17 cellular contexts compared by ENCODE assay signal in genomic region chr19:35027851-35028599, GRCh38. TPM values are rescaled to one million over a fixed set of nuclear protein-coding genes. Genes with fewer than 3 reads are reported as not detected.
DNase-seq lines count a peak whose midpoint lies in the region; ATAC-seq and TF ChIP-seq lines count a peak whose summit lies in the region.
"Had no signal": no experiment of that assay in that cellular context is flagged by ENCODE, and none has a peak within 500 bp of the region (broad histone marks: within the 10 kb centered on the region; RNA-seq: fewer than 3 reads in every experiment).

No MANE protein-coding gene starts in this region.

- peaks cover 5% of the 10 kb centered on the region for H3K36me3 ChIP-seq in breast epithelium
- H3K36me3 ChIP-seq: ovary had no signal

- H3K9me3 Mint-ChIP-seq in MCF 10A (ENCODE audit: unreplicated experiment): no peaks in the 10 kb centered on the region
- H3K9me3 Mint-ChIP-seq in stimulated activated naive B cell treated with anti-CD40 and anti-IgM and Interleukin-4, amounts not matched to agents 10 μg/mL and 1 μg/mL and 100 μg/mL, for 72 hours: no peaks in the 10 kb centered on the region
- H3K9me3 Mint-ChIP-seq: activated CD4-positive, alpha-beta memory T cell treated with anti-CD3 and anti-CD28 coated beads for 36 hours; activated T-helper 2 cell treated with anti-CD3 and anti-CD28 coated beads, Interferon-gamma antibody, Interleukin-2, Interleukin-4, amounts not matched to agents 10 μg/mL and 5 μg/mL and 100 μg/mL, durations not matched to agents 14 hours and 24 hours and 36 hours had no signal

- H3K4me3 Mint-ChIP-seq in MCF 10A (ENCODE audit: unreplicated experiment): no peak overlapping the region
- peak overlapping the region in 1 of 2 donors; percentile 44 for H3K4me3 Mint-ChIP-seq in stimulated activated naive B cell treated with anti-CD40 and anti-IgM and Interleukin-4, amounts not matched to agents 10 μg/mL and 1 μg/mL and 100 μg/mL, for 72 hours
- H3K4me3 Mint-ChIP-seq: activated CD4-positive, alpha-beta memory T cell treated with anti-CD3 and anti-CD28 coated beads for 36 hours had no signal

- no TSS peak for BruUV-seq in MCF 10A (replicated peaks; lab: Mats Ljungman, UMichigan)

- POLR2A ChIA-PET in MCF 10A (lab: Yijun Ruan, JAX): no interaction called here

- peak in 1 of 2 donors; percentile 5 for ATAC-seq in stimulated activated naive B cell treated with anti-CD40 and anti-IgM and Interleukin-4, amounts not matched to agents 10 μg/mL and 1 μg/mL and 100 μg/mL, for 72 hours (replicated peaks)
- no peak for ATAC-seq in HG02642 (IDR thresholded peaks at IDR 0.05; ENCODE audit: poor library complexity, unreplicated experiment)
- ATAC-seq: left ventricle myocardium superior had no signal

- no peak overlapping the region for H3K27ac ChIP-seq in breast epithelium
- H3K27ac ChIP-seq: ovary, upper lobe of left lung had no signal

- H3K27me3 Mint-ChIP-seq in MCF 10A (ENCODE audit: insufficient read depth, unreplicated experiment): peaks cover 24% of the 10 kb centered on the region
- H3K27me3 Mint-ChIP-seq in stimulated activated naive B cell treated with anti-CD40 and anti-IgM and Interleukin-4, amounts not matched to agents 10 μg/mL and 1 μg/mL and 100 μg/mL, for 72 hours: peaks cover 23 to 29% of the 10 kb centered on the region in 2 donors

- CTCF ChIA-PET in MCF 10A (lab: Yijun Ruan, JAX): interaction anchor here (1.4 to 1.8 kb wide), 3 partner anchors 14 to 39 kb away, joined by 5 to 10 read pairs (median 7); no protein-coding TSS in a partner anchor

- H3K27ac Mint-ChIP-seq in MCF 10A (ENCODE audit: low read depth, unreplicated experiment): no peak overlapping the region
- H3K27ac Mint-ChIP-seq in stimulated activated naive B cell treated with anti-CD40 and anti-IgM and Interleukin-4, amounts not matched to agents 10 μg/mL and 1 μg/mL and 100 μg/mL, for 72 hours: peak overlapping the region; percentile 28
- H3K27ac Mint-ChIP-seq: activated CD4-positive, alpha-beta memory T cell treated with anti-CD3 and anti-CD28 coated beads for 36 hours; activated T-helper 2 cell treated with anti-CD3 and anti-CD28 coated beads, Interferon-gamma antibody, Interleukin-2, Interleukin-4, amounts not matched to agents 10 μg/mL and 5 μg/mL and 100 μg/mL, durations not matched to agents 14 hours and 24 hours and 36 hours had no signal

- DNase-seq in MCF 10A (ENCODE audit: unreplicated experiment) (peak; percentile 56), breast epithelium (ENCODE audit: low spot score in 2 of 2) (no peak), RPMI7951 (ENCODE audit: low read depth) (peak; percentile 46), fibroblast of gingiva (ENCODE audit: low read depth) (peak; percentile 68), 8988T (no peak), OCI-M1 (lab: John Stamatoyannopoulos, UW) (no peak)
- no peak for DNase-seq in stimulated activated naive B cell treated with anti-CD40 and anti-IgM and Interleukin-4, amounts not matched to agents 10 μg/mL and 1 μg/mL and 100 μg/mL, for 72 hours
- DNase-seq: activated CD4-positive, alpha-beta memory T cell treated with anti-CD3 and anti-CD28 coated beads for 36 hours; left ventricle myocardium superior; NCI-H446; ovary; stimulated activated CD8-positive, alpha-beta memory T cell treated with anti-CD3 and anti-CD28 coated beads, Interleukin-4, amount 100 ng/mL, for 48 hours; upper lobe of left lung had no signal

- intact Hi-C loops in MCF 10A (cut with micrococcal nuclease) (no loop called here), breast epithelium (cut with DNase I; ENCODE audit: low total_unique reads) (no loop called here)

- TF ChIP-seq POLR2A in breast epithelium (IDR thresholded peaks at IDR 0.05): no peak

- no peak overlapping the region for H3K4me3 ChIP-seq in breast epithelium
- H3K4me3 ChIP-seq: ovary, upper lobe of left lung had no signal

- H3K27me3 ChIP-seq in breast epithelium: no peaks in the 10 kb centered on the region
- H3K27me3 ChIP-seq: ovary had no signal

- no peak for TF ChIP-seq CTCF in MCF 10A (IDR thresholded peaks at IDR 0.05; ENCODE audit: unreplicated experiment)
- TF ChIP-seq CTCF in breast epithelium (IDR thresholded peaks at IDR 0.05): no peak

- peaks cover 13% of the 10 kb centered on the region for H3K36me3 Mint-ChIP-seq in MCF 10A (ENCODE audit: insufficient read depth, unreplicated experiment)
- peaks cover 28 to 39% of the 10 kb centered on the region in 2 donors for H3K36me3 Mint-ChIP-seq in stimulated activated naive B cell treated with anti-CD40 and anti-IgM and Interleukin-4, amounts not matched to agents 10 μg/mL and 1 μg/mL and 100 μg/mL, for 72 hours

- no peaks in the 10 kb centered on the region for H3K9me3 ChIP-seq in breast epithelium
- H3K9me3 ChIP-seq: ovary, upper lobe of left lung had no signal

- peaks cover 0 to 4% of the 10 kb centered on the region in 2 donors for H3K4me1 ChIP-seq in breast epithelium

- H3K4me1 Mint-ChIP-seq in MCF 10A (ENCODE audit: insufficient read depth, unreplicated experiment): peaks cover 6% of the 10 kb centered on the region
- H3K4me1 Mint-ChIP-seq in stimulated activated naive B cell treated with anti-CD40 and anti-IgM and Interleukin-4, amounts not matched to agents 10 μg/mL and 1 μg/mL and 100 μg/mL, for 72 hours: peaks cover 5 to 7% of the 10 kb centered on the region in 2 donors

RNA-seq across cellular contexts. Expression of gene SCN1B, which starts 2.2 kb away (rescaled TPM):
- total RNA-seq in MCF 10A (2022) (0.19 and 0.27 TPM in 2 replicates), breast epithelium (10 to 100 TPM in 1 of 3 donors, 1 to 10 TPM in 2; 5.1 to 14.6 (median 8.5) TPM)
- 4.9 and 8.4 TPM in 2 replicates for total RNA-seq in RPMI7951 (2014; rRNA removed; shearing (Covaris generic))

RNA-seq across cellular contexts. Expression of gene HPN, which starts 13.5 kb away (rescaled TPM):
- total RNA-seq in MCF 10A (2022) (not detected in 2 replicates), breast epithelium (10 to 100 TPM in 1 of 3 donors, 1 to 10 TPM in 2; 1.8 to 18.0 (median 8.5) TPM)
- 0.10 TPM in 1 of 2 replicates, not detected in the other for total RNA-seq in RPMI7951 (2014; rRNA removed; shearing (Covaris generic))
- total RNA-seq: G401; T-helper 2 cell treated with Interferon-gamma antibody and Interleukin-4, amounts not matched to agents 100 ng/mL and 5 ng/mL, for 36 hours had no signal

RNA-seq across cellular contexts. Expression of gene GRAMD1A, which starts 27.9 kb away (rescaled TPM):
- total RNA-seq in MCF 10A (2022) (46.7 and 48.1 TPM in 2 replicates), breast epithelium (10 to 100 TPM; 30.6 to 56.0 (median 38.6) TPM)
- 18.0 and 21.9 TPM in 2 replicates for total RNA-seq in RPMI7951 (2014; rRNA removed; shearing (Covaris generic))

Comparison
In these comparisons a context has a peak if more than half of its experiments do, and no peak if none do; other contexts are left out.
1. DNase-seq: peak in MCF 10A (single experiment), RPMI7951 (single experiment) and fibroblast of gingiva (single experiment); none in breast epithelium (0 of 2), stimulated activated naive B cell treated with anti-CD40 and anti-IgM and Interleukin-4, amounts not matched to agents 10 μg/mL and 1 μg/mL and 100 μg/mL, for 72 hours (single experiment), 8988T (single experiment) and OCI-M1 (single experiment).